In the genomic region with DNA sequence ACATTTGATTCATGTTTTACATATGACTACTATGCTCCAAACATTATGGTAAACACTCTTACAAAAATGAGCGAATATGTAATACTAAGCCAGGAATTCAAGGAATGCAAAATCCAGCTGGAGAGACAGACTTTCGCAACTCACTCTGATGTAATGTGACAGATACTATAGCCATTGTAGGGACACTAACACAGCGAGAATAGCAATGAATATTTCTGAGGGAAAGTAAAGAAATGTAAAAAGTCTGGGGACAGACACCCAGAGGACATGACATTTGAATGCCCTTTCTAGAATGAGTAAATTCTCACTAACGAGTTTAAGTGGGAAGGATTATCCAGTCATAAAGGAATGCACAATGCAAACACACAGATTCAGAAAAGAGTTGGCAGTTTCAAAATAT, we compare ENCODE assay signal across 10 cellular contexts.
A peak's percentile ranks its signal among the peaks of the same experiment; 100 is the strongest.
DNase-seq lines count a peak whose midpoint lies in the region; ATAC-seq and TF ChIP-seq lines count a peak whose summit lies in the region.
"Had no signal": no experiment of that assay in that cellular context is flagged by ENCODE, and none has a peak within 500 bp of the region (broad histone marks: within the 10 kb centered on the region; RNA-seq: fewer than 3 reads in every experiment).

No MANE protein-coding gene starts in this region.

- intact Hi-C loops in Panc1 (cut with micrococcal nuclease; ENCODE audit: unreplicated experiment) = no loop called here
- intact Hi-C loops in esophagus muscularis mucosa (cut with DNase I) = no loop called here
- intact Hi-C loops in psoas muscle (cut with DNase I) = no loop called here

- no peak overlapping the region for H2AK5ac ChIP-seq in neuronal stem cell (ENCODE audit: low read depth, low read length)

- no TSS peak for BruUV-seq in Panc1 (replicated peaks; lab: Mats Ljungman, UMichigan)

- POLR2A ChIA-PET in Panc1 (lab: Charles Lee) = no interaction called here

- H3K4ac ChIP-seq in neuronal stem cell (ENCODE audit: low read length) = no peak overlapping the region

- no peaks in the 10 kb centered on the region for H3K9me3 ChIP-seq in Panc1 (ENCODE audit: control insufficient read depth, insufficient read depth, low read depth, low read length)
- H3K9me3 ChIP-seq in esophagus muscularis mucosa = no peaks in the 10 kb centered on the region
- no peaks in the 10 kb centered on the region for H3K9me3 ChIP-seq in neuronal stem cell (replicated peaks in 1 of 2; ENCODE audit: control insufficient read depth in 2 of 2, insufficient read depth in 1 of 2, low read depth in 1 of 2, low read length in 2 of 2)
- H3K9me3 ChIP-seq in psoas muscle = no peaks in the 10 kb centered on the region

- H3K27ac ChIP-seq in Panc1 (ENCODE audit: low read length) (no peak overlapping the region), esophagus muscularis mucosa (replicated peaks in 1 of 4) (peak overlapping the region; percentile 7 to 71 (median 57)), neuronal stem cell (replicated peaks; ENCODE audit: low read length) (no peak overlapping the region), psoas muscle (no peak overlapping the region)

- WGBS in esophagus muscularis mucosa = 29% methylated on average over 4 of the region's 4 CpGs
- WGBS in neuronal stem cell (ENCODE audit: extremely low coverage in 2 of 2, insufficient read length in 2 of 2, insufficient replicate concordance in 1 of 2), 2 donors = no CpG with 5 or more reads among the region's 4 CpGs
- WGBS in psoas muscle, 3 donors = 15 to 22% (median 16%) methylated on average over 4 of the region's 4 CpGs

- no peak overlapping the region for H2BK120ac ChIP-seq in neuronal stem cell (ENCODE audit: low read depth, low read length)

- in situ Hi-C loops in Panc1 (cut with HindIII; ENCODE audit: low pct_unique_long_range_greater_than_20kb, low sequenced_read_pairs) = no loop called here

- H3K36me3 ChIP-seq in Panc1 (ENCODE audit: control insufficient read depth, insufficient read depth, low read length) (no peaks in the 10 kb centered on the region), esophagus muscularis mucosa (no peaks in the 10 kb centered on the region), neuronal stem cell (replicated peaks in 1 of 2; ENCODE audit: control insufficient read depth in 2 of 2, insufficient read depth in 2 of 2, low read length in 2 of 2) (no peaks in the 10 kb centered on the region), psoas muscle (ENCODE audit: insufficient read depth in 1 of 2, low read depth in 1 of 2) (no peaks in the 10 kb centered on the region)

- no peak overlapping the region for H4K91ac ChIP-seq in neuronal stem cell (ENCODE audit: low read depth, low read length, poor library complexity)

- no peak overlapping the region for H3K23ac ChIP-seq in neuronal stem cell (ENCODE audit: low read depth, low read length, poor library complexity)

- no peak overlapping the region for H3K4me2 ChIP-seq in neuronal stem cell (ENCODE audit: insufficient read depth, low read length, poor library complexity, severe bottlenecking)

- H3K14ac ChIP-seq in neuronal stem cell (ENCODE audit: low read length) = no peak overlapping the region

- TF ChIP-seq CTCF in Panc1 (IDR thresholded peaks at IDR 0.05) = no peak
- no peak for TF ChIP-seq CTCF in esophagus muscularis mucosa (IDR thresholded peaks at IDR 0.05)
- TF ChIP-seq CTCF in psoas muscle (IDR thresholded peaks at IDR 0.05) = no peak

- no peak for TF ChIP-seq EP300 in esophagus muscularis mucosa (IDR thresholded peaks at IDR 0.05)

- peaks cover 19 to 32% of the 10 kb centered on the region in 2 donors for H3K9me3 Mint-ChIP-seq in stimulated activated naive CD8-positive, alpha-beta T cell treated with anti-CD3 and anti-CD28 coated beads, Interleukin-15, amount 100 ng/mL, for 72 hours

- no peak for TF ChIP-seq POLR2A in esophagus muscularis mucosa (IDR thresholded peaks at IDR 0.05; ENCODE audit: low read depth)

- H3K4me3 Mint-ChIP-seq in stimulated activated naive CD8-positive, alpha-beta T cell treated with anti-CD3 and anti-CD28 coated beads, Interleukin-15, amount 100 ng/mL, for 72 hours = no peak overlapping the region
- H3K4me3 Mint-ChIP-seq: nephron progenitor cell had no signal

- H4K8ac ChIP-seq in neuronal stem cell (ENCODE audit: low read depth, low read length) = no peak overlapping the region

- DNase-seq in EH (ENCODE audit: low read depth) (peak; percentile 96), Panc1 (ENCODE audit: low read depth, low spot score) (peak; percentile 50), esophagus muscularis mucosa (ENCODE audit: extremely low spot score) (no peak), neuronal stem cell (ENCODE audit: low spot score) (peak; percentile 15), psoas muscle (no peak)
- no peak for DNase-seq in stimulated activated CD4-positive, alpha-beta T cell treated with anti-CD3 and anti-CD28 coated beads, Interleukin-2, amount 100 ng/mL, for 24 hours
- no peak for DNase-seq in stimulated activated naive CD8-positive, alpha-beta T cell treated with anti-CD3 and anti-CD28 coated beads, Interleukin-15, amount 100 ng/mL, for 72 hours
- DNase-seq: NCI-H748 treated with DMSO at 0.1 percent for 48 hours, nephron progenitor cell had no signal

- H3K27me3 Mint-ChIP-seq in stimulated activated naive CD8-positive, alpha-beta T cell treated with anti-CD3 and anti-CD28 coated beads, Interleukin-15, amount 100 ng/mL, for 72 hours = no peaks in the 10 kb centered on the region

- H2BK5ac ChIP-seq in neuronal stem cell (ENCODE audit: low read length) = no peak overlapping the region

- no peak overlapping the region for H3K18ac ChIP-seq in neuronal stem cell (ENCODE audit: low read length)

- no peak overlapping the region for H3K27ac Mint-ChIP-seq in stimulated activated naive CD8-positive, alpha-beta T cell treated with anti-CD3 and anti-CD28 coated beads, Interleukin-15, amount 100 ng/mL, for 72 hours
- H3K27ac Mint-ChIP-seq: nephron progenitor cell had no signal

- H3K4me3 ChIP-seq in Panc1 (ENCODE audit: low read depth in 2 of 2, low read length in 2 of 2) (no peak overlapping the region), esophagus muscularis mucosa (peak overlapping the region in 1 of 4 donors; percentile 24), neuronal stem cell (ENCODE audit: low read length in 2 of 2) (no peak overlapping the region), psoas muscle (no peak overlapping the region)

- no peak overlapping the region for H2BK15ac ChIP-seq in neuronal stem cell (ENCODE audit: low read length)

- no peak overlapping the region for H3K9ac ChIP-seq in neuronal stem cell (ENCODE audit: low read depth, low read length, poor library complexity)

- CTCF ChIA-PET in Panc1 (lab: Charles Lee) = no interaction called here

- no peaks in the 10 kb centered on the region for H3K4me1 Mint-ChIP-seq in stimulated activated naive CD8-positive, alpha-beta T cell treated with anti-CD3 and anti-CD28 coated beads, Interleukin-15, amount 100 ng/mL, for 72 hours

- ATAC-seq in Panc1 (peak; percentile 60; the same call in 1 of the 2 replicates), psoas muscle (no peak), GM21367 (IDR thresholded peaks at IDR 0.05; ENCODE audit: unreplicated experiment) (no peak)
- ATAC-seq in stimulated activated naive CD8-positive, alpha-beta T cell treated with anti-CD3 and anti-CD28 coated beads, Interleukin-15, amount 100 ng/mL, for 72 hours = no peak

- no peaks in the 10 kb centered on the region for H3K79me1 ChIP-seq in neuronal stem cell (ENCODE audit: low read depth, low read length)

- no peaks in the 10 kb centered on the region for H3K27me3 ChIP-seq in Panc1 (ENCODE audit: control insufficient read depth, insufficient read depth, low read length)
- H3K27me3 ChIP-seq in esophagus muscularis mucosa = no peaks in the 10 kb centered on the region
- no peaks in the 10 kb centered on the region for H3K27me3 ChIP-seq in neuronal stem cell (ENCODE audit: control insufficient read depth in 3 of 3, insufficient read depth in 3 of 3, low read depth in 1 of 3, low read length in 3 of 3)
- H3K27me3 ChIP-seq in psoas muscle (ENCODE audit: insufficient read depth in 3 of 3, low read length in 2 of 3) = no peaks in the 10 kb centered on the region

- no peak overlapping the region for H2AFZ ChIP-seq in neuronal stem cell (ENCODE audit: low read length)

- no peak overlapping the region for H2BK12ac ChIP-seq in neuronal stem cell (ENCODE audit: low read length)

- H3K4me1 ChIP-seq in Panc1 (ENCODE audit: control insufficient read depth, insufficient read depth, low read length) (no peaks in the 10 kb centered on the region), esophagus muscularis mucosa (peaks cover 5 to 22% (median 19%) of the 10 kb centered on the region in 4 donors), neuronal stem cell (ENCODE audit: control insufficient read depth in 2 of 2, insufficient read depth in 1 of 2, low read depth in 1 of 2, low read length in 2 of 2) (peaks cover 2 to 7% of the 10 kb centered on the region in 2 donors), psoas muscle (no peaks in the 10 kb centered on the region)

Comparison
In these comparisons a context has a peak if more than half of its experiments do, and no peak if none do; other contexts are left out.
1. DNase-seq: peak in EH (single experiment), Panc1 (single experiment) and neuronal stem cell (single experiment); none in esophagus muscularis mucosa (single experiment), psoas muscle (0 of 2), stimulated activated CD4-positive, alpha-beta T cell treated with anti-CD3 and anti-CD28 coated beads, Interleukin-2, amount 100 ng/mL, for 24 hours (0 of 2) and stimulated activated naive CD8-positive, alpha-beta T cell treated with anti-CD3 and anti-CD28 coated beads, Interleukin-15, amount 100 ng/mL, for 72 hours (0 of 2).
2. H3K27ac ChIP-seq: peak in esophagus muscularis mucosa (4 of 4); none in Panc1 (single experiment), neuronal stem cell (single experiment) and psoas muscle (single experiment).